Comparison of ENCODE assay signal across 16 cellular contexts in the genomic region with DNA sequence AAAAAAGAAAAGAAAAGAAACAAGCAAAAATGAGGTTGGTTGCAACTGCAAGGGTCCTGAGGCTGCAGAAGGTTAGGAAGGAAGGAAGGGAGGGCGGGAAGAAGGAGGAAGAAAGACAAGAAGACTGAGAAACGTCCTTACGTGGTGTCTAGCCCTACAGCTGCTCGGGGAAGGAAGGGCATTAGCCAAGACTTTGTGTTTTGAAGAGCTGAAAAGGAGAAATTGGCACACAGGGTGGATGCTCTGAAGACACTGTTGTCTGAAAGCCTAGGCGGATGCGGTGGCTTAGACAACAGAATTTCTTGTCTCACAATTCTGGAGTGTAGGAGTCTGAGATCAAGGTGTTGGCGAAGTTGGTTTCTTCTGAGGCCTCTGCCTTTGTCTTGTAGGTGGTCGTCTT.
"Had no signal": no experiment of that assay in that cellular context is flagged by ENCODE, and none has a peak within 500 bp of the region (broad histone marks: within the 10 kb centered on the region; RNA-seq: fewer than 3 reads in every experiment).

No MANE protein-coding gene starts in this region.

- DNase-seq: effector CD4-positive, alpha-beta T cell; endodermal cell; erythroblast; foreskin keratinocyte; heart left ventricle; hypothalamus; kidney glomerular epithelial cell; mammary epithelial cell; naive thymus-derived CD4-positive, alpha-beta T cell; nephron progenitor cell; spleen; stimulated activated CD4-positive, alpha-beta T cell treated with anti-CD3 and anti-CD28 coated beads, Interleukin-2, amount 100 ng/mL, for 24 hours; stimulated activated CD4-positive, alpha-beta T cell treated with anti-CD3 and anti-CD28 coated beads, Interleukin-4, amount 100 ng/mL, for 4 hours; stimulated activated naive CD4-positive, alpha-beta T cell treated with Interleukin-2 at 50 U/mL for 16 hours had no signal

- H3K9me3 Mint-ChIP-seq: endodermal cell had no signal

- H3K27me3 Mint-ChIP-seq: naive thymus-derived CD4-positive, alpha-beta T cell had no signal

- H3K27ac Mint-ChIP-seq: endodermal cell; naive thymus-derived CD4-positive, alpha-beta T cell; nephron progenitor cell had no signal

- ATAC-seq: foreskin keratinocyte; heart left ventricle; left lobe of liver; naive thymus-derived CD4-positive, alpha-beta T cell; sciatic nerve had no signal

- H3K4me1 Mint-ChIP-seq: naive thymus-derived CD4-positive, alpha-beta T cell had no signal

- H3K4me3 Mint-ChIP-seq: endodermal cell; naive thymus-derived CD4-positive, alpha-beta T cell; nephron progenitor cell had no signal
